In the genomic region with DNA sequence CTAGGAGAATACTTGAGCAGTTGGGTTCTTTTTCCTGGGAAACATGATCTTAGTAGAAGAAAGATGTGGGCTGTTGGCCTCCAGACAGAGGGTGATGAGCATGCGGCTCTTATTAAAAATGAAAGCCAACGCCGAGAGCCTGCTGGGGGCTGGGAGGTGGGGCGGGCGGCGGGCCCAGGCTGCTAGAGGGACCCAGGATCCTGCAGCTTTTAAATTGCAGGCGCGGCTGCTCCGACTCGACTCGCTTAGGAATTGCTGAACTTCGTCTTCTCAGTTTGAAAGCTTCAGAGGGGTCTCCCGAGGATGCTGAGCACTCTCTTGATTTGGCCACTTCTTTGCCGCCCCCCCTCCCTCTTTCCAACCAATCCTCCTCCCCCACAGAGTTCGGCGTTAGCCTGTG, we compare ENCODE assay signal across 8 cellular contexts. TPM values are rescaled to one million over a fixed set of nuclear protein-coding genes. Genes with fewer than 3 reads are reported as not detected.
DNase-seq lines count a peak whose midpoint lies in the region; ATAC-seq and TF ChIP-seq lines count a peak whose summit lies in the region.

No MANE protein-coding gene starts in this region.

- peak overlapping the region; percentile 87 for H3K4me3 Mint-ChIP-seq in T-helper 2 cell treated with Interferon-gamma antibody and Interleukin-4, amounts not matched to agents 5 μg/mL and 100 μg/mL, for 36 hours

- H3K27ac ChIP-seq in colonic mucosa (peak overlapping the region; percentile 93), right lobe of liver (peak overlapping the region; percentile 77 to 89 (median 89))

- WGBS in right lobe of liver (ENCODE audit: insufficient coverage, low coverage, low lambda C conversion rate, missing lambda C conversion rate): 0% methylated on average over 7 of the region's 16 CpGs

- H3K4me3 ChIP-seq in AG09309 (ENCODE audit: control insufficient read depth, low read depth, low read length): peak overlapping the region; percentile 48
- H3K4me3 ChIP-seq in colonic mucosa: peak overlapping the region; percentile 58
- peak overlapping the region; percentile 48 to 85 (median 68) for H3K4me3 ChIP-seq in right lobe of liver

- H3K27ac Mint-ChIP-seq in T-helper 2 cell treated with Interferon-gamma antibody and Interleukin-4, amounts not matched to agents 5 μg/mL and 100 μg/mL, for 36 hours: peak overlapping the region; percentile 91

- H3K27me3 ChIP-seq in colonic mucosa (no peaks in the 10 kb centered on the region), right lobe of liver (no peaks in the 10 kb centered on the region)

- H3K36me3 ChIP-seq in colonic mucosa (no peaks in the 10 kb centered on the region), right lobe of liver (no peaks in the 10 kb centered on the region)

- ATAC-seq in right lobe of liver (peak; percentile 17 to 32 (median 22)), HG02610 (IDR thresholded peaks at IDR 0.05; ENCODE audit: unreplicated experiment) (no peak), GM21737 (IDR thresholded peaks at IDR 0.05; ENCODE audit: unreplicated experiment) (no peak)

- H3K9me3 Mint-ChIP-seq in T-helper 2 cell treated with Interferon-gamma antibody and Interleukin-4, amounts not matched to agents 5 μg/mL and 100 μg/mL, for 36 hours: no peaks in the 10 kb centered on the region

- no peak for TF ChIP-seq CTCF in AG09309 (IDR thresholded peaks at IDR 0.05; ENCODE audit: control insufficient read depth, insufficient read depth, low read depth, low read length, missing control alignments)
- no peak for TF ChIP-seq CTCF in colonic mucosa (IDR thresholded peaks at IDR 0.05)
- no peak for TF ChIP-seq CTCF in right lobe of liver (IDR thresholded peaks at IDR 0.05)

- H3K4me1 ChIP-seq in colonic mucosa (peaks cover 8% of the 10 kb centered on the region), right lobe of liver (peaks cover 0 to 32% (median 14%) of the 10 kb centered on the region in 4 donors)

- no peaks in the 10 kb centered on the region for H3K9me3 ChIP-seq in colonic mucosa
- H3K9me3 ChIP-seq in right lobe of liver: no peaks in the 10 kb centered on the region

- H3K4me1 Mint-ChIP-seq in T-helper 2 cell treated with Interferon-gamma antibody and Interleukin-4, amounts not matched to agents 5 μg/mL and 100 μg/mL, for 36 hours (ENCODE audit: low read depth): peaks cover 38% of the 10 kb centered on the region

- peak; percentile 10 for DNase-seq in AG09309 (ENCODE audit: low read depth)
- DNase-seq in HCEC 1CT: peak; percentile 43
- no peak for DNase-seq in T-helper 2 cell treated with Interferon-gamma antibody and Interleukin-4, amounts not matched to agents 5 μg/mL and 100 μg/mL, for 36 hours (ENCODE audit: low spot score)
- peak; percentile 64 for DNase-seq in colonic mucosa
- no peak for DNase-seq in right lobe of liver
- peak in 2 of 3 experiments; percentile 39 to 65 for DNase-seq in stimulated activated CD4-positive, alpha-beta T cell treated with anti-CD3 and anti-CD28 coated beads, TNF-alpha, amount 100 ng/mL, for 24 hours (ENCODE audit: low read depth in 3 of 3)

- H3K36me3 Mint-ChIP-seq in T-helper 2 cell treated with Interferon-gamma antibody and Interleukin-4, amounts not matched to agents 5 μg/mL and 100 μg/mL, for 36 hours (ENCODE audit: low read depth): peaks cover 36% of the 10 kb centered on the region

- intact Hi-C loops in colonic mucosa (cut with DNase I) (no loop called here), right lobe of liver (cut with DNase I) (loop anchor here (5.0 to 10.0 kb wide), 2 partner anchors 46 to 59 kb away; no protein-coding TSS in a partner anchor)

- H3K27me3 Mint-ChIP-seq in T-helper 2 cell treated with Interferon-gamma antibody and Interleukin-4, amounts not matched to agents 5 μg/mL and 100 μg/mL, for 36 hours (ENCODE audit: low read depth): no peaks in the 10 kb centered on the region

- peak overlapping the region; percentile 33 to 88 for H3K9ac ChIP-seq in colonic mucosa (ENCODE audit: low read depth in 2 of 2, low read length in 2 of 2)

- TF ChIP-seq POLR2A in right lobe of liver (IDR thresholded peaks at IDR 0.05): no peak

RNA-seq across cellular contexts. Expression of gene AGPAT3, which starts 1.2 kb away (rescaled TPM):
- 100 to 1,000 TPM in 1 of 2 donors, 10 to 100 TPM in 1; 82.2 to 101 TPM for total RNA-seq in colonic mucosa
- total RNA-seq in right lobe of liver: 100 to 1,000 TPM in 2 of 6 experiments, 10 to 100 TPM in 4; 56.9 to 111 (median 95.3) TPM

Comparison
In these comparisons a context has a peak if more than half of its experiments do, and no peak if none do; other contexts are left out.
1. DNase-seq: peak in AG09309 (single experiment), HCEC 1CT (single experiment), colonic mucosa (single experiment) and stimulated activated CD4-positive, alpha-beta T cell treated with anti-CD3 and anti-CD28 coated beads, TNF-alpha, amount 100 ng/mL, for 24 hours (2 of 3); none in T-helper 2 cell treated with Interferon-gamma antibody and Interleukin-4, amounts not matched to agents 5 μg/mL and 100 μg/mL, for 36 hours (single experiment) and right lobe of liver (0 of 3).
2. ATAC-seq: peak in right lobe of liver (4 of 4); none in HG02610 (single experiment) and GM21737 (single experiment).
3. Peak in every context shown above with its lines, with median percentiles within 50 percentile points of each other: H3K4me3 ChIP-seq.